In the genomic region with DNA sequence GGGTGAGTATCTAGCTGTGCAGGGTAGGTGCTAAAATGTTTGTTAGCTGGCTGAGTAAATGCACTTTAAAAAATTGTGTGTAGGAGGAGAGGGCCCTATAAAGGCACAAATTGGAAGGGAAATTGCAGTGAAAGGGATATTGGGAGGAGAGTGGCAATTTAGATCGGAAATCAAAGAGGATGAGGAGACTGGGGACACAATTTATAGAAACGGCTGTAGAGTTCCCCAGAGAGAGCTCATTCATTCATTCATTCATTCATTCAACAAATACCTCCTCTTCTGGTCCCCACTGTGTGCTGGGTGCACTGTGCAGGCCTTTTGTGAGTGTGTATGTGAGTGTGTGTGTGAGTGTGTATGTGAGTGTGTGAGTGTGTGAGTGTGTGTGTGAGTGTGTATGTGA, we compare ENCODE assay signal across 1 cellular context.
A peak's percentile ranks its signal among the peaks of the same experiment; 100 is the strongest.
TF ChIP-seq lines count a peak whose summit lies in the region.

No MANE protein-coding gene starts in this region.

TF ChIP-seq in GM12878, 131 proteins besides CTCF, POLR2A, EP300 and RAD21:
- no peak for TF ChIP-seq CHD4 (IDR thresholded peaks at IDR 0.05)
- no peak for TF ChIP-seq EGR1 (IDR thresholded peaks at IDR 0.05; ENCODE audit: borderline replicate concordance in 1 of 2, low read depth in 2 of 2, low read length in 2 of 2)
- TF ChIP-seq ZNF24 (IDR thresholded peaks at IDR 0.05) = peak; percentile 68
